31 cellular contexts compared by ENCODE assay signal in the genomic region with DNA sequence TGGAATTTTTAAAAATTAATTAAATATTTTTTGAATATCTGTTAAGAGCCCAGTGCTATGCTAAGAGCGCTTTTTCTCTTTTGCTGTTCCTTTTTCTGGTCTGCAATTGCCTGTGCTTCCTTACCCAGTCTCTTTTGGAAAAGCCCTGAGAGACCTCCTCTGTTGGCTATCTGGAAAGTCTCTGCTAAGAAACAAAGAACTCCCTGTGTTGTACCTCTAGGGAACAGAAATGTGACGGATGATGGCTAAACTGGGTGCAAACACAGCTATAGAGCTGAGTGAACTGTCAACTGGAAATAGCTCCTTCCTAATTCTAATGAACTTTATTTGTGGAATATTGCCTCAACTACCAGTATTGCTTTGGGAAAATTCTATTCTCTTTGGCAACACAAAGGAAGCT.
"Had no signal": no experiment of that assay in that cellular context is flagged by ENCODE, and none has a peak within 500 bp of the region (broad histone marks: within the 10 kb centered on the region; RNA-seq: fewer than 3 reads in every experiment).

No MANE protein-coding gene starts in this region.

- H3K79me2 ChIP-seq: parathyroid adenoma had no signal

- H2AFZ ChIP-seq: parathyroid adenoma had no signal

- H3K4me3 ChIP-seq: ovary, psoas muscle, right lobe of liver, skin epidermis, smooth muscle cell, spleen, suprapubic skin, testis, tibial artery, transverse colon, upper lobe of right lung, uterus had no signal

- H3K4me3 Mint-ChIP-seq: naive thymus-derived CD4-positive, alpha-beta T cell; natural killer cell; nephron; stimulated activated memory B cell treated with anti-CD40 and anti-IgM and Interleukin-4, amounts not matched to agents 10 μg/mL and 1 μg/mL and 100 μg/mL, for 72 hours; stimulated activated naive CD8-positive, alpha-beta T cell treated with anti-CD3 and anti-CD28 coated beads, Interleukin-15, amount 100 ng/mL, for 72 hours; type B pancreatic cell had no signal

- H3K27ac Mint-ChIP-seq: naive thymus-derived CD4-positive, alpha-beta T cell; natural killer cell; nephron; progenitor cell of endocrine pancreas; stimulated activated memory B cell treated with anti-CD40 and anti-IgM and Interleukin-4, amounts not matched to agents 10 μg/mL and 1 μg/mL and 100 μg/mL, for 72 hours; stimulated activated naive CD8-positive, alpha-beta T cell treated with anti-CD3 and anti-CD28 coated beads, Interleukin-15, amount 100 ng/mL, for 72 hours; type B pancreatic cell had no signal

- H3K27ac ChIP-seq: ovary, parathyroid adenoma, psoas muscle, right lobe of liver, skin epidermis, spleen, suprapubic skin, testis, tibial artery, transverse colon, upper lobe of right lung, uterus had no signal

- H3K36me3 ChIP-seq: ovary, right lobe of liver, spleen, suprapubic skin, tibial artery, transverse colon, upper lobe of right lung, uterus had no signal

- H3K9ac ChIP-seq: parathyroid adenoma had no signal

- H3K4me1 Mint-ChIP-seq: naive thymus-derived CD4-positive, alpha-beta T cell; natural killer cell; nephron; stimulated activated memory B cell treated with anti-CD40 and anti-IgM and Interleukin-4, amounts not matched to agents 10 μg/mL and 1 μg/mL and 100 μg/mL, for 72 hours; stimulated activated naive CD8-positive, alpha-beta T cell treated with anti-CD3 and anti-CD28 coated beads, Interleukin-15, amount 100 ng/mL, for 72 hours had no signal

- DNase-seq: naive thymus-derived CD4-positive, alpha-beta T cell; natural killer cell; occipital lobe; ovary; posterior cingulate gyrus; psoas muscle; right cardiac atrium; right lobe of liver; spleen; stimulated activated CD4-positive, alpha-beta T cell treated with anti-CD3 and anti-CD28 coated beads, Interleukin-12 subunit alpha, Interleukin-12 subunit beta, amount 100 ng/mL, for 4 hours; stimulated activated CD4-positive, alpha-beta T cell treated with anti-CD3 and anti-CD28 coated beads, Interleukin-1b, Interleukin-23, amount 100 ng/mL, for 48 hours; stimulated activated CD4-positive, alpha-beta T cell treated with anti-CD3 and anti-CD28 coated beads, Interleukin-4, amount 100 ng/mL, for 1 hour; stimulated activated CD4-positive, alpha-beta T cell treated with anti-CD3 and anti-CD28 coated beads, Interleukin-4, amount 100 ng/mL, for 4 hours; stimulated activated CD8-positive, alpha-beta memory T cell treated with anti-CD3 and anti-CD28 coated beads, Interleukin-4, amount 100 ng/mL, for 48 hours; stimulated activated naive CD4-positive, alpha-beta T cell; stimulated activated naive CD8-positive, alpha-beta T cell treated with anti-CD3 and anti-CD28 coated beads, Interleukin-15, amount 100 ng/mL, for 72 hours; stimulated activated naive CD8-positive, alpha-beta T cell treated with anti-CD3 and anti-CD28 coated beads, Interleukin-15, Interleukin-2, amounts not matched to agents 100 U/mL and 50 U/mL, for 24 hours; substantia nigra; testis; tibial artery; transverse colon; upper lobe of right lung; uterus had no signal

- H3K27me3 ChIP-seq: ovary, right lobe of liver, spleen, suprapubic skin, testis, tibial artery, transverse colon, upper lobe of right lung, uterus had no signal

- H3K27me3 Mint-ChIP-seq: naive thymus-derived CD4-positive, alpha-beta T cell; progenitor cell of endocrine pancreas; stimulated activated memory B cell treated with anti-CD40 and anti-IgM and Interleukin-4, amounts not matched to agents 10 μg/mL and 1 μg/mL and 100 μg/mL, for 72 hours; stimulated activated naive CD8-positive, alpha-beta T cell treated with anti-CD3 and anti-CD28 coated beads, Interleukin-15, amount 100 ng/mL, for 72 hours had no signal

- H3K4me2 ChIP-seq: smooth muscle cell had no signal

- H3K4me1 ChIP-seq: parathyroid adenoma, psoas muscle, right lobe of liver, spleen, testis, tibial artery, transverse colon, upper lobe of right lung, uterus had no signal

- H3K9me3 Mint-ChIP-seq: nephron, type B pancreatic cell had no signal

- H3K36me3 Mint-ChIP-seq: natural killer cell; stimulated activated memory B cell treated with anti-CD40 and anti-IgM and Interleukin-4, amounts not matched to agents 10 μg/mL and 1 μg/mL and 100 μg/mL, for 72 hours; type B pancreatic cell had no signal

- H3K9me3 ChIP-seq: ovary, psoas muscle, right lobe of liver, suprapubic skin, testis, tibial artery, transverse colon, upper lobe of right lung, uterus had no signal
